Comparison of ENCODE assay signal across 28 cellular contexts in the genomic region with DNA sequence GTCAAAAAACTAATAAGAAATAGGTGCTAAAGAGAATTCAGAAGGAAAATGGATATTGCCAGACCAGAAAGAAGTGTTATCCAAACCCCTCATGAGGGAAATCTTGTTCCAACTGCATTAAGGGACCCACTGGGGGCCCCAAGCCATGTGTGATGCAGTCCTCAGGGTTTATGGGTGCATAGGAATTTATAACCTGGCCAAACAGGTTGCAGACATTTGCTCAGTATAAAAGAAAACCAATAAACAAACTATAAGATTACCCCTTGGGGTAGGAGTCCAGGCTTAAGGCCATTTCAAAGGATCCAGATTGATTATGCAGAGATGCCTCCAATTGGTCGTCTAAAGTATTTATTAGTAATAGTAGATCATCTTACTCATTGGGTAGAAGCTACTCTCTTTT.
"Had no signal": no experiment of that assay in that cellular context is flagged by ENCODE, and none has a peak within 500 bp of the region (broad histone marks: within the 10 kb centered on the region; RNA-seq: fewer than 3 reads in every experiment).

No MANE protein-coding gene starts in this region.

- ATAC-seq: naive thymus-derived CD4-positive, alpha-beta T cell; natural killer cell; right cardiac atrium; right lobe of liver; stimulated activated effector memory CD8-positive, alpha-beta T cell treated with anti-CD3 and anti-CD28 coated beads, Interleukin-12 subunit alpha, Interleukin-12 subunit beta, amount 100 ng/mL, for 72 hours; stimulated activated naive B cell treated with anti-CD40 and anti-IgM and Interleukin-4, amounts not matched to agents 10 μg/mL and 1 μg/mL and 100 μg/mL, for 72 hours had no signal

- H3K27ac ChIP-seq: neural progenitor cell, ovary, parathyroid adenoma, right lobe of liver, sigmoid colon, stomach, thoracic aorta, thyroid gland, tibial nerve, upper lobe of left lung, vagina had no signal

- H3K27me3 Mint-ChIP-seq: progenitor cell of endocrine pancreas had no signal

- DNase-seq: naive thymus-derived CD4-positive, alpha-beta T cell; natural killer cell; occipital lobe; ovary; posterior cingulate gyrus; right cardiac atrium; right lobe of liver; sigmoid colon; small intestine; stimulated activated CD4-positive, alpha-beta T cell treated with anti-CD3 and anti-CD28 coated beads, Interleukin-15, amount 100 ng/mL, for 24 hours; stimulated activated CD4-positive, alpha-beta T cell treated with anti-CD3 and anti-CD28 coated beads, Interleukin-2, amount 100 ng/mL, for 24 hours; stimulated activated CD4-positive, alpha-beta T cell treated with anti-CD3 and anti-CD28 coated beads, Interleukin-2, amount 100 ng/mL, for 48 hours; stimulated activated CD4-positive, alpha-beta T cell treated with anti-CD3 and anti-CD28 coated beads, Interleukin-4, amount 100 ng/mL, for 24 hours; stimulated activated naive B cell treated with anti-CD40 and anti-IgM and Interleukin-4, amounts not matched to agents 10 μg/mL and 1 μg/mL and 100 μg/mL, for 72 hours; stimulated activated naive CD4-positive, alpha-beta T cell treated with Interleukin-2 at 50 U/mL for 16 hours; stomach; thyroid gland; upper lobe of left lung had no signal

- H3K4me1 Mint-ChIP-seq: naive thymus-derived CD4-positive, alpha-beta T cell; natural killer cell; nephron; stimulated activated effector memory CD8-positive, alpha-beta T cell treated with anti-CD3 and anti-CD28 coated beads, Interleukin-12 subunit alpha, Interleukin-12 subunit beta, amount 100 ng/mL, for 72 hours; stimulated activated naive B cell treated with anti-CD40 and anti-IgM and Interleukin-4, amounts not matched to agents 10 μg/mL and 1 μg/mL and 100 μg/mL, for 72 hours had no signal

- H2AFZ ChIP-seq: neural progenitor cell, parathyroid adenoma had no signal

- H3K9me3 ChIP-seq: ovary, right lobe of liver, thyroid gland, vagina had no signal

- H3K27me3 ChIP-seq: neural progenitor cell, ovary, right lobe of liver, sigmoid colon, stomach, thyroid gland, tibial nerve, upper lobe of left lung, vagina had no signal

- H3K9ac ChIP-seq: neural progenitor cell, parathyroid adenoma had no signal

- H3K27ac Mint-ChIP-seq: naive thymus-derived CD4-positive, alpha-beta T cell; natural killer cell; nephron; neural progenitor cell; progenitor cell of endocrine pancreas; stimulated activated effector memory CD8-positive, alpha-beta T cell treated with anti-CD3 and anti-CD28 coated beads, Interleukin-12 subunit alpha, Interleukin-12 subunit beta, amount 100 ng/mL, for 72 hours; stimulated activated naive B cell treated with anti-CD40 and anti-IgM and Interleukin-4, amounts not matched to agents 10 μg/mL and 1 μg/mL and 100 μg/mL, for 72 hours; stimulated activated naive CD8-positive, alpha-beta T cell treated with anti-CD3 and anti-CD28 coated beads, Interleukin-15, Interleukin-2, amounts not matched to agents 100 ng/mL and 50 ng/mL, for 24 hours had no signal

- H3K36me3 ChIP-seq: neural progenitor cell, ovary, right lobe of liver, sigmoid colon, stomach, thoracic aorta, thyroid gland, tibial nerve, upper lobe of left lung, vagina had no signal

- H3K4me1 ChIP-seq: neural progenitor cell, parathyroid adenoma, sigmoid colon, stomach, thyroid gland, tibial nerve, upper lobe of left lung, vagina had no signal

- FAIRE-seq: small intestine, urothelium cell line had no signal

- H3K36me3 Mint-ChIP-seq: stimulated activated effector memory CD8-positive, alpha-beta T cell treated with anti-CD3 and anti-CD28 coated beads, Interleukin-12 subunit alpha, Interleukin-12 subunit beta, amount 100 ng/mL, for 72 hours had no signal

- H3K4me2 ChIP-seq: neural progenitor cell had no signal

- H3K4me3 Mint-ChIP-seq: naive thymus-derived CD4-positive, alpha-beta T cell; natural killer cell; nephron; neural progenitor cell; stimulated activated effector memory CD8-positive, alpha-beta T cell treated with anti-CD3 and anti-CD28 coated beads, Interleukin-12 subunit alpha, Interleukin-12 subunit beta, amount 100 ng/mL, for 72 hours; stimulated activated naive B cell treated with anti-CD40 and anti-IgM and Interleukin-4, amounts not matched to agents 10 μg/mL and 1 μg/mL and 100 μg/mL, for 72 hours; stimulated activated naive CD8-positive, alpha-beta T cell treated with anti-CD3 and anti-CD28 coated beads, Interleukin-15, Interleukin-2, amounts not matched to agents 100 ng/mL and 50 ng/mL, for 24 hours had no signal

- H3K79me2 ChIP-seq: parathyroid adenoma had no signal

- H3K4me3 ChIP-seq: neural progenitor cell, ovary, right lobe of liver, sigmoid colon, stomach, thoracic aorta, thyroid gland, tibial nerve, upper lobe of left lung, vagina had no signal
